9 cellular contexts compared by ENCODE assay signal in the genomic region with DNA sequence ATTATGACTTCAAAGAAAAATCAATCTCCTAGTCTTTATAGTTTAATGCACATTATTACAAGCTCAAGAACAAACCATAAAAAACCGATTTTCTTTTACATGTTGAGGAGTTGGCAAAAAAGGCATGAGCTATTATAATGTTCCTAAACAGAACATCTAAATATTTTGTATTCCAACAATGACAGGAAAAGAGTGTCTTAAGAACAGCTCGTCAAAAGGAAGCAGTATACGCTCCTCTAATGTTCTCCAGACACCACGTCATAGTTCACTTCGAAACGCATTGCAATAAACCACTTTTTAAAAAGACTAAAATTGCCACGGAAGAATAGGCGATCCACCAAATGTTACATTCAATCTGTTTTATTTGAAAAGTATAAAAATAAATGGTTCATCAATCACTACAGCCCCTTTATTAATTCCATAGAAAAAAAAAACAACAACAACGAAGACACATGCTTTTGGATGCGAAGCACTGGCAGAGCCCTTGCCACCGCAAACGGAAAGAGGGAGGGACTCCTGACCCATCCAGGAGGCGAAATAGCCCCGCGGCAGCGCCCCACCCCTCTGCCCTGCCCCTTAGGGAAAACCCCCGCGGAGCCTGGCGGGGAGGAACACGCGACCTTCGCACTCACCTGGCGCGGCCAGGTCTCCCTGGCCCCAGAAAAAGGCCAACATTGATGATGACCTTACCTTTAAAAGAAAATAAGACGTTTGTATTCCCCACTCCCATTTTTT. TPM values are rescaled to one million over a fixed set of nuclear protein-coding genes. Genes with fewer than 3 reads are reported as not detected.
DNase-seq lines count a peak whose midpoint lies in the region; TF ChIP-seq lines count a peak whose summit lies in the region.
"Had no signal": no experiment of that assay in that cellular context is flagged by ENCODE, and none has a peak within 500 bp of the region (broad histone marks: within the 10 kb centered on the region; RNA-seq: fewer than 3 reads in every experiment).

No MANE protein-coding gene starts in this region.

- peak overlapping the region; percentile 38 for H3K4me3 ChIP-seq in astrocyte of the spinal cord (ENCODE audit: low read depth, low read length)
- peak overlapping the region; percentile 13 for H3K4me3 ChIP-seq in iPS-11a (ENCODE audit: low read depth, low read length)
- H3K4me3 ChIP-seq in trophoblast cell (ENCODE audit: low read depth, low read length), result no peak overlapping the region
- H3K4me3 ChIP-seq in effector memory CD4-positive, alpha-beta T cell (ENCODE audit: insufficient read depth, low read depth, low read length, poor library complexity, severe bottlenecking), result no peak overlapping the region
- H3K4me3 ChIP-seq: MG63 had no signal

- H3K9ac ChIP-seq in trophoblast cell (ENCODE audit: low read length), result no peak overlapping the region

- no peaks in the 10 kb centered on the region for H3K27me3 ChIP-seq in trophoblast cell (ENCODE audit: insufficient read depth, low read length)
- no peaks in the 10 kb centered on the region for H3K27me3 ChIP-seq in effector memory CD4-positive, alpha-beta T cell (replicated peaks; ENCODE audit: control insufficient read depth, insufficient read depth, low read length, poor library complexity, severe bottlenecking)
- H3K27me3 ChIP-seq: MG63 had no signal

- no peak overlapping the region for H4K12ac ChIP-seq in trophoblast cell (ENCODE audit: low read depth, low read length)

- H3K14ac ChIP-seq in trophoblast cell (ENCODE audit: low read length), result no peak overlapping the region

- peaks cover 2% of the 10 kb centered on the region for H3K9me3 ChIP-seq in trophoblast cell (ENCODE audit: insufficient read depth, low read depth, low read length)
- H3K9me3 ChIP-seq in effector memory CD4-positive, alpha-beta T cell (ENCODE audit: control insufficient read depth, low read length), result no peaks in the 10 kb centered on the region
- H3K9me3 ChIP-seq: MG63 had no signal

- no CpG with 5 or more reads among the region's 25 CpGs for WGBS in trophoblast cell (ENCODE audit: extremely low coverage, insufficient coverage, insufficient read length)

- peak overlapping the region; percentile 69 for H2BK120ac ChIP-seq in trophoblast cell (ENCODE audit: insufficient read depth, low read length, poor library complexity)

- peak overlapping the region; percentile 34 for H2BK12ac ChIP-seq in trophoblast cell (ENCODE audit: low read length)

- H3K36me3 ChIP-seq in trophoblast cell (ENCODE audit: control insufficient read depth in 1 of 2, insufficient read depth in 2 of 2, low read length in 2 of 2), result peaks cover 0 to 3% of the 10 kb centered on the region in 2 experiments
- H3K36me3 ChIP-seq in effector memory CD4-positive, alpha-beta T cell (ENCODE audit: control insufficient read depth, insufficient read depth, low read length), result peaks cover 17% of the 10 kb centered on the region
- H3K36me3 ChIP-seq: MG63 had no signal

- in situ Hi-C loops in astrocyte of the spinal cord (cut with HindIII; ENCODE audit: low sequenced_read_pairs), result no loop called here

- H4K8ac ChIP-seq in trophoblast cell (ENCODE audit: low read depth, low read length), result no peak overlapping the region

- peak overlapping the region; percentile 37 for H4K91ac ChIP-seq in trophoblast cell (ENCODE audit: low read depth, low read length)

- DNase-seq in COLO668 (lab: John Stamatoyannopoulos, UW; ENCODE audit: unreplicated experiment) (peak; percentile 28), astrocyte of the spinal cord (ENCODE audit: low read depth, low spot score) (no peak), trophoblast cell (no peak), NCI-H187 (lab: John Stamatoyannopoulos, UW) (no peak), NCI-H2171 treated with DMSO at 0.1 percent for 48 hours (lab: John Stamatoyannopoulos, UW) (no peak), T-helper 1 cell (no peak)
- no peak for DNase-seq in effector memory CD4-positive, alpha-beta T cell

- H3K27ac ChIP-seq in trophoblast cell (ENCODE audit: low read depth, low read length), result peak overlapping the region; percentile 13
- no peak overlapping the region for H3K27ac ChIP-seq in effector memory CD4-positive, alpha-beta T cell (ENCODE audit: insufficient read depth, low read length, poor library complexity, severe bottlenecking)

- no peak for TF ChIP-seq CTCF in astrocyte of the spinal cord (IDR thresholded peaks at IDR 0.05; ENCODE audit: low read depth, low read length)

- peaks cover 30 to 37% of the 10 kb centered on the region in 2 experiments for H3K4me1 ChIP-seq in trophoblast cell (ENCODE audit: control insufficient read depth in 1 of 2, insufficient read depth in 2 of 2, low read length in 2 of 2)
- peaks cover 28% of the 10 kb centered on the region for H3K4me1 ChIP-seq in effector memory CD4-positive, alpha-beta T cell (ENCODE audit: control insufficient read depth, insufficient read depth, low read length, poor library complexity, severe bottlenecking)

- H3K79me1 ChIP-seq in trophoblast cell (ENCODE audit: low read length), result peaks cover 21% of the 10 kb centered on the region

- H3K4ac ChIP-seq in trophoblast cell (ENCODE audit: low read depth, low read length), result no peak overlapping the region

- H2BK5ac ChIP-seq in trophoblast cell (ENCODE audit: low read depth, low read length, poor library complexity), result peak overlapping the region; percentile 18

- no peak overlapping the region for H2AK5ac ChIP-seq in trophoblast cell (ENCODE audit: low read length)

- no peak overlapping the region for H3K18ac ChIP-seq in trophoblast cell (ENCODE audit: low read length)

- no peaks in the 10 kb centered on the region for H3K79me2 ChIP-seq in trophoblast cell (ENCODE audit: control insufficient read depth, insufficient read depth, low read length, poor library complexity)

- H3K4me2 ChIP-seq in trophoblast cell (ENCODE audit: low read length), result peak overlapping the region; percentile 70

- no peak overlapping the region for H3K23ac ChIP-seq in trophoblast cell (ENCODE audit: low read length)

- H2AFZ ChIP-seq in trophoblast cell (ENCODE audit: insufficient read depth, low read length, poor library complexity), result no peak overlapping the region

RNA-seq across cellular contexts. Expression of a gene that starts 45.8 kb away (rescaled TPM):
- polyA plus RNA-seq in trophoblast cell (2013), result 8.4 and 9.2 TPM in 2 replicates

Comparison
In these comparisons a context has a peak if more than half of its experiments do, and no peak if none do; other contexts are left out.
1. H3K4me3 ChIP-seq: peak in astrocyte of the spinal cord (single experiment) and iPS-11a (single experiment); none in trophoblast cell (single experiment) and effector memory CD4-positive, alpha-beta T cell (single experiment).